Comparison of ENCODE assay signal across 1 cellular context in the genomic region with DNA sequence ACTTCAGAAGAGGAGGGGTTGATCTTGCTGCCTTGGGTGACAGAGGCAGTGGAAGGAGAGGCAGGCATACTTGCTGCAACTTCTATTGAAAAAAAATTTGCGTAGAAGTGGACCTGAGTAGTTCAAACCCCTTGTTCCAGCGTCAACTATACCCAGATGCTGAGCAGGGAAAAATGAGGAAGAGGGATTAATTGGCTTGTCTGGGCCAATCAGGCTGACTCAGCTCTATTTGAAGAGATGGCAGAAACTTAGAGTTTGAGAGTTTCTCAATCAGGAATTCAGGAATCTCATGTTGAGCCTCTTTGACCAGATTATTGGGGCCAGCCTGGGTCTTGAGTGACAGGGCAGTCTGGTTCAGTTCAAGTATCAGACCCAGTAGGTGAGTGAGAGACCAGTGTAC.
TF ChIP-seq lines count a peak whose summit lies in the region.

No MANE protein-coding gene starts in this region.

TF ChIP-seq in K562, 482 proteins besides CTCF, POLR2A, EP300 and RAD21 (continues in another document):
- TF ChIP-seq ETV1 (tag; conservative IDR thresholded peaks at IDR 0.05; ENCODE audit: low read depth) (no peak), CXXC5 (CRISPR knock-in tag; IDR thresholded peaks at IDR 0.05) (no peak), MAFG (tag; conservative IDR thresholded peaks at IDR 0.05) (peak; percentile 95), ZNF444 (CRISPR knock-in tag; IDR thresholded peaks at IDR 0.05) (no peak), PPARD (CRISPR knock-in tag; IDR thresholded peaks at IDR 0.05) (no peak), RFX7 (CRISPR knock-in tag; IDR thresholded peaks at IDR 0.05) (no peak), YY1 (IDR thresholded peaks at IDR 0.05; ENCODE audit: borderline replicate concordance in 1 of 3, control insufficient read depth in 1 of 3, extremely low read depth in 1 of 3, insufficient read depth in 3 of 3, insufficient read length in 1 of 3, insufficient replicate concordance in 2 of 3, low read depth in 1 of 3, low read length in 2 of 3) (no peak), KHSRP (IDR thresholded peaks at IDR 0.05) (no peak), SMAD4 (CRISPR knock-in tag; conservative IDR thresholded peaks at IDR 0.05) (no peak), NFE2 (IDR thresholded peaks at IDR 0.05; ENCODE audit: low read depth) (peak; percentile 72), SAP30 (IDR thresholded peaks at IDR 0.05; ENCODE audit: borderline replicate concordance, insufficient read depth, low read depth, low read length, poor library complexity, severe bottlenecking) (no peak), ZNF239 (CRISPR knock-in tag; IDR thresholded peaks at IDR 0.05) (no peak), ZNF274 (IDR thresholded peaks at IDR 0.05; ENCODE audit: borderline replicate concordance, low read depth, low read length) (no peak), RBBP5 (IDR thresholded peaks at IDR 0.05; ENCODE audit: borderline replicate concordance, insufficient read depth, low read length, poor library complexity, severe bottlenecking) (no peak), ATF1 (CRISPR knock-in tag; IDR thresholded peaks at IDR 0.05) (no peak), ATF1 (tag; IDR thresholded peaks at IDR 0.05) (no peak), NCOA6 (IDR thresholded peaks at IDR 0.05) (no peak), ZNF316 (IDR thresholded peaks at IDR 0.05) (peak; percentile 96), ZNF75A (CRISPR knock-in tag; IDR thresholded peaks at IDR 0.05) (no peak), SIRT6 (IDR thresholded peaks at IDR 0.05; ENCODE audit: low read depth, low read length) (no peak), NR4A1 (CRISPR knock-in tag; IDR thresholded peaks at IDR 0.05) (no peak), NR4A1 (tag; IDR thresholded peaks at IDR 0.05) (no peak), NFIX (CRISPR knock-in tag; IDR thresholded peaks at IDR 0.05; ENCODE audit: low read depth) (no peak), ESRRB (CRISPR knock-in tag; IDR thresholded peaks at IDR 0.05; ENCODE audit: borderline replicate concordance) (no peak), MAFF (IDR thresholded peaks at IDR 0.05; ENCODE audit: low read length) (peak; percentile 97), NCOA4 (IDR thresholded peaks at IDR 0.05; ENCODE audit: partially characterized antibody) (no peak), ZNF165 (CRISPR knock-in tag; IDR thresholded peaks at IDR 0.05; ENCODE audit: borderline replicate concordance) (no peak), HNRNPH1 (optimal IDR thresholded peaks at IDR 0.05; ENCODE audit: low read depth, low read length) (no peak), JUND (IDR thresholded peaks at IDR 0.05; ENCODE audit: borderline replicate concordance, low read depth, low read length) (no peak), JUND (tag; IDR thresholded peaks at IDR 0.05; ENCODE audit: borderline replicate concordance, low read depth, low read length) (no peak), NEUROD1 (IDR thresholded peaks at IDR 0.05; ENCODE audit: borderline replicate concordance, low read depth, low read length, partially characterized antibody) (no peak), PTRF (tag; IDR thresholded peaks at IDR 0.05) (no peak), ZNF146 (CRISPR knock-in tag; IDR thresholded peaks at IDR 0.05; ENCODE audit: unreplicated experiment) (no peak)
- TF ChIP-seq, protein P1, sequence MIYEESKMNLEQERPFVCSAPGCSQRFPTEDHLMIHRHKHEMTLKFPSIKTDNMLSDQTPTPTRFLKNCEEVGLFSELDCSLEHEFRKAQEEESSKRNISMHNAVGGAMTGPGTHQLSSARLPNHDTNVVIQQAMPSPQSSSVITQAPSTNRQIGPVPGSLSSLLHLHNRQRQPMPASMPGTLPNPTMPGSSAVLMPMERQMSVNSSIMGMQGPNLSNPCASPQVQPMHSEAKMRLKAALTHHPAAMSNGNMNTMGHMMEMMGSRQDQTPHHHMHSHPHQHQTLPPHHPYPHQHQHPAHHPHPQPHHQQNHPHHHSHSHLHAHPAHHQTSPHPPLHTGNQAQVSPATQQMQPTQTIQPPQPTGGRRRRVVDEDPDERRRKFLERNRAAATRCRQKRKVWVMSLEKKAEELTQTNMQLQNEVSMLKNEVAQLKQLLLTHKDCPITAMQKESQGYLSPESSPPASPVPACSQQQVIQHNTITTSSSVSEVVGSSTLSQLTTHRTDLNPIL (CRISPR knock-in tag; IDR thresholded peaks at IDR 0.05), result no peak
- TF ChIP-seq, protein P2, sequence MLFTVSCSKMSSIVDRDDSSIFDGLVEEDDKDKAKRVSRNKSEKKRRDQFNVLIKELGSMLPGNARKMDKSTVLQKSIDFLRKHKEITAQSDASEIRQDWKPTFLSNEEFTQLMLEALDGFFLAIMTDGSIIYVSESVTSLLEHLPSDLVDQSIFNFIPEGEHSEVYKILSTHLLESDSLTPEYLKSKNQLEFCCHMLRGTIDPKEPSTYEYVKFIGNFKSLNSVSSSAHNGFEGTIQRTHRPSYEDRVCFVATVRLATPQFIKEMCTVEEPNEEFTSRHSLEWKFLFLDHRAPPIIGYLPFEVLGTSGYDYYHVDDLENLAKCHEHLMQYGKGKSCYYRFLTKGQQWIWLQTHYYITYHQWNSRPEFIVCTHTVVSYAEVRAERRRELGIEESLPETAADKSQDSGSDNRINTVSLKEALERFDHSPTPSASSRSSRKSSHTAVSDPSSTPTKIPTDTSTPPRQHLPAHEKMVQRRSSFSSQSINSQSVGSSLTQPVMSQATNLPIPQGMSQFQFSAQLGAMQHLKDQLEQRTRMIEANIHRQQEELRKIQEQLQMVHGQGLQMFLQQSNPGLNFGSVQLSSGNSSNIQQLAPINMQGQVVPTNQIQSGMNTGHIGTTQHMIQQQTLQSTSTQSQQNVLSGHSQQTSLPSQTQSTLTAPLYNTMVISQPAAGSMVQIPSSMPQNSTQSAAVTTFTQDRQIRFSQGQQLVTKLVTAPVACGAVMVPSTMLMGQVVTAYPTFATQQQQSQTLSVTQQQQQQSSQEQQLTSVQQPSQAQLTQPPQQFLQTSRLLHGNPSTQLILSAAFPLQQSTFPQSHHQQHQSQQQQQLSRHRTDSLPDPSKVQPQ (CRISPR knock-in tag; IDR thresholded peaks at IDR 0.05; ENCODE audit: borderline replicate concordance), result no peak
- TF ChIP-seq, protein P3, sequence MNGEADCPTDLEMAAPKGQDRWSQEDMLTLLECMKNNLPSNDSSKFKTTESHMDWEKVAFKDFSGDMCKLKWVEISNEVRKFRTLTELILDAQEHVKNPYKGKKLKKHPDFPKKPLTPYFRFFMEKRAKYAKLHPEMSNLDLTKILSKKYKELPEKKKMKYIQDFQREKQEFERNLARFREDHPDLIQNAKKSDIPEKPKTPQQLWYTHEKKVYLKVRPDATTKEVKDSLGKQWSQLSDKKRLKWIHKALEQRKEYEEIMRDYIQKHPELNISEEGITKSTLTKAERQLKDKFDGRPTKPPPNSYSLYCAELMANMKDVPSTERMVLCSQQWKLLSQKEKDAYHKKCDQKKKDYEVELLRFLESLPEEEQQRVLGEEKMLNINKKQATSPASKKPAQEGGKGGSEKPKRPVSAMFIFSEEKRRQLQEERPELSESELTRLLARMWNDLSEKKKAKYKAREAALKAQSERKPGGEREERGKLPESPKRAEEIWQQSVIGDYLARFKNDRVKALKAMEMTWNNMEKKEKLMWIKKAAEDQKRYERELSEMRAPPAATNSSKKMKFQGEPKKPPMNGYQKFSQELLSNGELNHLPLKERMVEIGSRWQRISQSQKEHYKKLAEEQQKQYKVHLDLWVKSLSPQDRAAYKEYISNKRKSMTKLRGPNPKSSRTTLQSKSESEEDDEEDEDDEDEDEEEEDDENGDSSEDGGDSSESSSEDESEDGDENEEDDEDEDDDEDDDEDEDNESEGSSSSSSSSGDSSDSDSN (IDR thresholded peaks at IDR 0.05; ENCODE audit: borderline replicate concordance in 1 of 2, low read depth in 2 of 2, low read length in 2 of 2), result no peak
- TF ChIP-seq, protein P4, sequence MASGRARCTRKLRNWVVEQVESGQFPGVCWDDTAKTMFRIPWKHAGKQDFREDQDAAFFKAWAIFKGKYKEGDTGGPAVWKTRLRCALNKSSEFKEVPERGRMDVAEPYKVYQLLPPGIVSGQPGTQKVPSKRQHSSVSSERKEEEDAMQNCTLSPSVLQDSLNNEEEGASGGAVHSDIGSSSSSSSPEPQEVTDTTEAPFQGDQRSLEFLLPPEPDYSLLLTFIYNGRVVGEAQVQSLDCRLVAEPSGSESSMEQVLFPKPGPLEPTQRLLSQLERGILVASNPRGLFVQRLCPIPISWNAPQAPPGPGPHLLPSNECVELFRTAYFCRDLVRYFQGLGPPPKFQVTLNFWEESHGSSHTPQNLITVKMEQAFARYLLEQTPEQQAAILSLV (tag; IDR thresholded peaks at IDR 0.05), result no peak
- TF ChIP-seq, protein P5, sequence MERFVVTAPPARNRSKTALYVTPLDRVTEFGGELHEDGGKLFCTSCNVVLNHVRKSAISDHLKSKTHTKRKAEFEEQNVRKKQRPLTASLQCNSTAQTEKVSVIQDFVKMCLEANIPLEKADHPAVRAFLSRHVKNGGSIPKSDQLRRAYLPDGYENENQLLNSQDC (CRISPR knock-in tag; IDR thresholded peaks at IDR 0.05), result no peak
- TF ChIP-seq, protein P6, sequence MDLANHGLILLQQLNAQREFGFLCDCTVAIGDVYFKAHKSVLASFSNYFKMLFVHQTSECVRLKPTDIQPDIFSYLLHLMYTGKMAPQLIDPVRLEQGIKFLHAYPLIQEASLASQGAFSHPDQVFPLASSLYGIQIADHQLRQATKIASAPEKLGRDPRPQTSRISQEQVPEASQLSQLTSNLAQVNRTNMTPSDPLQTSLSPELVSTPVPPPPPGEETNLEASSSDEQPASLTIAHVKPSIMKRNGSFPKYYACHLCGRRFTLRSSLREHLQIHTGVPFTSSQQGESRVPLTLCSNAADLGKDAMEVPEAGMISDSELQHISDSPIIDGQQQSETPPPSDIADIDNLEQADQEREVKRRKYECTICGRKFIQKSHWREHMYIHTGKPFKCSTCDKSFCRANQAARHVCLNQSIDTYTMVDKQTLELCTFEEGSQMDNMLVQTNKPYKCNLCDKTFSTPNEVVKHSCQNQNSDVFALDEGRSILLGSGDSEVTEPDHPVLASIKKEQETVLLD (IDR thresholded peaks at IDR 0.05), result no peak
- TF ChIP-seq, protein P7, sequence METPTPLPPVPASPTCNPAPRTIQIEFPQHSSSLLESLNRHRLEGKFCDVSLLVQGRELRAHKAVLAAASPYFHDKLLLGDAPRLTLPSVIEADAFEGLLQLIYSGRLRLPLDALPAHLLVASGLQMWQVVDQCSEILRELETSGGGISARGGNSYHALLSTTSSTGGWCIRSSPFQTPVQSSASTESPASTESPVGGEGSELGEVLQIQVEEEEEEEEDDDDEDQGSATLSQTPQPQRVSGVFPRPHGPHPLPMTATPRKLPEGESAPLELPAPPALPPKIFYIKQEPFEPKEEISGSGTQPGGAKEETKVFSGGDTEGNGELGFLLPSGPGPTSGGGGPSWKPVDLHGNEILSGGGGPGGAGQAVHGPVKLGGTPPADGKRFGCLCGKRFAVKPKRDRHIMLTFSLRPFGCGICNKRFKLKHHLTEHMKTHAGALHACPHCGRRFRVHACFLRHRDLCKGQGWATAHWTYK (CRISPR knock-in tag; IDR thresholded peaks at IDR 0.05), result no peak
- TF ChIP-seq, protein P8, sequence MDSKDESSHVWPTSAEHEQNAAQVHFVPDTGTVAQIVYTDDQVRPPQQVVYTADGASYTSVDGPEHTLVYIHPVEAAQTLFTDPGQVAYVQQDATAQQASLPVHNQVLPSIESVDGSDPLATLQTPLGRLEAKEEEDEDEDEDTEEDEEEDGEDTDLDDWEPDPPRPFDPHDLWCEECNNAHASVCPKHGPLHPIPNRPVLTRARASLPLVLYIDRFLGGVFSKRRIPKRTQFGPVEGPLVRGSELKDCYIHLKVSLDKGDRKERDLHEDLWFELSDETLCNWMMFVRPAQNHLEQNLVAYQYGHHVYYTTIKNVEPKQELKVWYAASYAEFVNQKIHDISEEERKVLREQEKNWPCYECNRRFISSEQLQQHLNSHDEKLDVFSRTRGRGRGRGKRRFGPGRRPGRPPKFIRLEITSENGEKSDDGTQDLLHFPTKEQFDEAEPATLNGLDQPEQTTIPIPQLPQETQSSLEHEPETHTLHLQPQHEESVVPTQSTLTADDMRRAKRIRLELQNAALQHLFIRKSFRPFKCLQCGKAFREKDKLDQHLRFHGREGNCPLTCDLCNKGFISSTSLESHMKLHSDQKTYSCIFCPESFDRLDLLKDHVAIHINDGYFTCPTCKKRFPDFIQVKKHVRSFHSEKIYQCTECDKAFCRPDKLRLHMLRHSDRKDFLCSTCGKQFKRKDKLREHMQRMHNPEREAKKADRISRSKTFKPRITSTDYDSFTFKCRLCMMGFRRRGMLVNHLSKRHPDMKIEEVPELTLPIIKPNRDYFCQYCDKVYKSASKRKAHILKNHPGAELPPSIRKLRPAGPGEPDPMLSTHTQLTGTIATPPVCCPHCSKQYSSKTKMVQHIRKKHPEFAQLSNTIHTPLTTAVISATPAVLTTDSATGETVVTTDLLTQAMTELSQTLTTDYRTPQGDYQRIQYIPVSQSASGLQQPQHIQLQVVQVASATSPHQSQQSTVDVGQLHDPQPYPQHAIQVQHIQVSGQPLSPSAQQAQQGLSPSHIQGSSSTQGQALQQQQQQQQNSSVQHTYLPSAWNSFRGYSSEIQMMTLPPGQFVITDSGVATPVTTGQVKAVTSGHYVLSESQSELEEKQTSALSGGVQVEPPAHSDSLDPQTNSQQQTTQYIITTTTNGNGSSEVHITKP (IDR thresholded peaks at IDR 0.05; ENCODE audit: partially characterized antibody), result no peak
